10 cellular contexts compared by ENCODE assay signal in genomic region chr7:7971308-7972040, GRCh38. TPM values are rescaled to one million over a fixed set of nuclear protein-coding genes. Genes with fewer than 3 reads are reported as not detected.
A peak's percentile ranks its signal among the peaks of the same experiment; 100 is the strongest.
DNase-seq lines count a peak whose midpoint lies in the region; ATAC-seq and TF ChIP-seq lines count a peak whose summit lies in the region.
"Had no signal": no experiment of that assay in that cellular context is flagged by ENCODE, and none has a peak within 500 bp of the region (broad histone marks: within the 10 kb centered on the region; RNA-seq: fewer than 3 reads in every experiment).

No MANE protein-coding gene starts in this region.

- DNase-seq in G401 (ENCODE audit: low spot score), result peak; percentile 58
- DNase-seq in NB4 (ENCODE audit: low read depth), result no peak
- DNase-seq in psoas muscle, result no peak
- no peak for DNase-seq in NCI-H1048 (lab: John Stamatoyannopoulos, UW)
- DNase-seq: activated naive CD4-positive, alpha-beta T cell treated with Interleukin-2 at 50 U/mL for 16 hours; NCI-H2227 treated with DMSO at 0.1 percent for 48 hours had no signal

- peak overlapping the region; percentile 72 for H3K4me3 ChIP-seq in NB4 (ENCODE audit: low read depth, low read length)
- peak overlapping the region; percentile 99 for H3K4me3 ChIP-seq in endocrine pancreas (ENCODE audit: control insufficient read depth, insufficient read depth, low read length)
- peak overlapping the region; percentile 99 for H3K4me3 ChIP-seq in psoas muscle

- 62 to 72% (median 68%) methylated on average over 9 of the region's 9 CpGs for WGBS in psoas muscle, 3 donors

- H3K27ac ChIP-seq in psoas muscle, result no peak overlapping the region

- H3K4me1 ChIP-seq in endocrine pancreas (ENCODE audit: control insufficient read depth, insufficient read depth, low read length), result peaks cover 25% of the 10 kb centered on the region
- H3K4me1 ChIP-seq in psoas muscle, result peaks cover 15% of the 10 kb centered on the region

- intact Hi-C loops in psoas muscle (cut with DNase I), result loop anchor here in 1 of 2 donors (10.0 kb wide), 1 partner anchor 243 kb away; no protein-coding TSS in a partner anchor

- no peak overlapping the region for H3K27ac Mint-ChIP-seq in stimulated activated memory B cell treated with anti-CD40 and anti-IgM and Interleukin-4, amounts not matched to agents 10 μg/mL and 1 μg/mL and 100 μg/mL, for 72 hours

- H3K9ac ChIP-seq in endocrine pancreas (ENCODE audit: control insufficient read depth, insufficient read depth, low read length), result no peak overlapping the region

- H3K27me3 Mint-ChIP-seq in stimulated activated memory B cell treated with anti-CD40 and anti-IgM and Interleukin-4, amounts not matched to agents 10 μg/mL and 1 μg/mL and 100 μg/mL, for 72 hours, result no peaks in the 10 kb centered on the region

- in situ Hi-C loops in G401 (cut with HindIII; ENCODE audit: low sequenced_read_pairs), result no loop called here

- ATAC-seq in psoas muscle, result no peak
- no peak for ATAC-seq in HG02798 (IDR thresholded peaks at IDR 0.05; ENCODE audit: poor library complexity, unreplicated experiment)
- no peak for ATAC-seq in GM21447 (IDR thresholded peaks at IDR 0.05; ENCODE audit: unreplicated experiment)
- no peak for ATAC-seq in stimulated activated memory B cell treated with anti-CD40 and anti-IgM and Interleukin-4, amounts not matched to agents 10 μg/mL and 1 μg/mL and 100 μg/mL, for 72 hours

- H3K36me3 Mint-ChIP-seq in stimulated activated memory B cell treated with anti-CD40 and anti-IgM and Interleukin-4, amounts not matched to agents 10 μg/mL and 1 μg/mL and 100 μg/mL, for 72 hours, result no peaks in the 10 kb centered on the region

- H3K27me3 ChIP-seq in endocrine pancreas (ENCODE audit: control insufficient read depth, insufficient read depth, low read length) (no peaks in the 10 kb centered on the region), psoas muscle (ENCODE audit: insufficient read depth in 3 of 3, low read length in 2 of 3) (no peaks in the 10 kb centered on the region)

- H3K9me3 ChIP-seq in endocrine pancreas (ENCODE audit: control insufficient read depth, low read length), result no peaks in the 10 kb centered on the region
- H3K9me3 ChIP-seq in psoas muscle, result no peaks in the 10 kb centered on the region

- H3K4me1 Mint-ChIP-seq in stimulated activated memory B cell treated with anti-CD40 and anti-IgM and Interleukin-4, amounts not matched to agents 10 μg/mL and 1 μg/mL and 100 μg/mL, for 72 hours, result peaks cover 23% of the 10 kb centered on the region

- H3K4me3 Mint-ChIP-seq in stimulated activated memory B cell treated with anti-CD40 and anti-IgM and Interleukin-4, amounts not matched to agents 10 μg/mL and 1 μg/mL and 100 μg/mL, for 72 hours, result no peak overlapping the region

- TF ChIP-seq CTCF in NB4 (IDR thresholded peaks at IDR 0.05; ENCODE audit: low read depth, low read length) (no peak), psoas muscle (IDR thresholded peaks at IDR 0.05) (no peak)

- no peaks in the 10 kb centered on the region for H3K9me3 Mint-ChIP-seq in stimulated activated memory B cell treated with anti-CD40 and anti-IgM and Interleukin-4, amounts not matched to agents 10 μg/mL and 1 μg/mL and 100 μg/mL, for 72 hours

- H3K36me3 ChIP-seq in endocrine pancreas (ENCODE audit: control insufficient read depth, insufficient read depth, low read length) (no peaks in the 10 kb centered on the region), psoas muscle (ENCODE audit: insufficient read depth in 1 of 2, low read depth in 1 of 2) (no peaks in the 10 kb centered on the region)

- no peak for TF ChIP-seq POLR2A in NB4 (IDR thresholded peaks at IDR 0.05; ENCODE audit: extremely low read depth, insufficient read length)

RNA-seq across cellular contexts. Expression of gene GLCCI1, which starts 2.9 kb away (rescaled TPM):
- 31.1 and 35.3 TPM in 2 replicates for total RNA-seq in G401 (2014; rRNA removed; shearing (Covaris generic))
- total RNA-seq in psoas muscle, result 1 to 10 TPM; 2.8 to 8.0 (median 4.1) TPM
- 1 to 10 TPM in 1 of 3 donors, under 1 TPM in 2; 0.57 to 4.0 (median 0.84) TPM for polyA plus RNA-seq in psoas muscle
